9 cellular contexts compared by ENCODE assay signal in genomic region chr19:5031231-5032100, GRCh38.
DNase-seq lines count a peak whose midpoint lies in the region; ATAC-seq and TF ChIP-seq lines count a peak whose summit lies in the region.
"Had no signal": no experiment of that assay in that cellular context is flagged by ENCODE, and none has a peak within 500 bp of the region (broad histone marks: within the 10 kb centered on the region; RNA-seq: fewer than 3 reads in every experiment).

No MANE protein-coding gene starts in this region.

- H3K4me3 Mint-ChIP-seq in CD4-positive, CD25-positive, alpha-beta regulatory T cell: no peak overlapping the region

- H3K4me1 ChIP-seq in CD4-positive, CD25-positive, alpha-beta regulatory T cell (ENCODE audit: control insufficient read depth, insufficient read depth, low read length, poor library complexity, severe bottlenecking): no peaks in the 10 kb centered on the region
- H3K4me1 ChIP-seq in breast epithelium: peaks cover 0 to under 1% of the 10 kb centered on the region in 2 donors

- H3K36me3 Mint-ChIP-seq in CD4-positive, CD25-positive, alpha-beta regulatory T cell: no peaks in the 10 kb centered on the region

- H3K9me3 Mint-ChIP-seq in CD4-positive, CD25-positive, alpha-beta regulatory T cell: no peaks in the 10 kb centered on the region

- peak; percentile 78 to 81 for ATAC-seq in CD4-positive, CD25-positive, alpha-beta regulatory T cell (ENCODE audit: low read depth in 2 of 2)
- ATAC-seq in GM21737 (IDR thresholded peaks at IDR 0.05; ENCODE audit: unreplicated experiment): peak; percentile 68
- ATAC-seq in HG03432 (IDR thresholded peaks at IDR 0.05; ENCODE audit: unreplicated experiment): no peak

- peak; percentile 77 to 96 (median 94) for TF ChIP-seq CTCF in breast epithelium (IDR thresholded peaks at IDR 0.05)

- no peaks in the 10 kb centered on the region for H3K27me3 ChIP-seq in CD4-positive, CD25-positive, alpha-beta regulatory T cell (ENCODE audit: control insufficient read depth, insufficient read depth, low read length)
- no peaks in the 10 kb centered on the region for H3K27me3 ChIP-seq in breast epithelium

- no peaks in the 10 kb centered on the region for H3K9me3 ChIP-seq in CD4-positive, CD25-positive, alpha-beta regulatory T cell (ENCODE audit: control insufficient read depth in 2 of 2, low read length in 2 of 2)
- no peaks in the 10 kb centered on the region for H3K9me3 ChIP-seq in breast epithelium

- H3K27me3 Mint-ChIP-seq in CD4-positive, CD25-positive, alpha-beta regulatory T cell: no peaks in the 10 kb centered on the region

- H3K36me3 ChIP-seq in CD4-positive, CD25-positive, alpha-beta regulatory T cell (ENCODE audit: control insufficient read depth, insufficient read depth, low read length): peaks cover 2% of the 10 kb centered on the region
- no peaks in the 10 kb centered on the region for H3K36me3 ChIP-seq in breast epithelium

- peaks cover 0 to 13% (median 6%) of the 10 kb centered on the region in 4 donors for H3K4me1 Mint-ChIP-seq in CD4-positive, CD25-positive, alpha-beta regulatory T cell

- no peak overlapping the region for H3K27ac ChIP-seq in CD4-positive, CD25-positive, alpha-beta regulatory T cell (ENCODE audit: insufficient read depth, low read length, poor library complexity, severe bottlenecking)
- H3K27ac ChIP-seq in breast epithelium: peak overlapping the region in 1 of 2 donors; percentile 14
- H3K27ac ChIP-seq: SK-N-MC had no signal

- intact Hi-C loops in breast epithelium (cut with DNase I; ENCODE audit: low total_unique reads): no loop called here

- no peak for TF ChIP-seq POLR2A in breast epithelium (IDR thresholded peaks at IDR 0.05)

- peak; percentile 62 to 74 (median 70) for DNase-seq in CD4-positive, CD25-positive, alpha-beta regulatory T cell
- DNase-seq in NCI-H2171 treated with DMSO at 0.1 percent for 48 hours (lab: John Stamatoyannopoulos, UW): peak; percentile 63
- peak; percentile 55 to 86 (median 70) for DNase-seq in activated CD4-positive, CD25-positive, alpha-beta regulatory T cell (lab: John Stamatoyannopoulos, UW)
- DNase-seq in breast epithelium (ENCODE audit: low spot score in 2 of 2): peak; percentile 58 to 89
- peak; percentile 94 for DNase-seq in islet precursor cell
- DNase-seq in stimulated activated CD4-positive, alpha-beta T cell treated with anti-CD3 and anti-CD28 coated beads, Interleukin-1b, Interleukin-23, amount 100 ng/mL, for 1 hour (ENCODE audit: low read depth in 2 of 2): peak; percentile 52 to 73

- no peak overlapping the region for H3K4me3 ChIP-seq in CD4-positive, CD25-positive, alpha-beta regulatory T cell (ENCODE audit: low read depth, low read length)
- no peak overlapping the region for H3K4me3 ChIP-seq in breast epithelium
- H3K4me3 ChIP-seq: SK-N-MC had no signal

- no peak overlapping the region for H3K27ac Mint-ChIP-seq in CD4-positive, CD25-positive, alpha-beta regulatory T cell
